In genomic region chr7:82327898-82328297, GRCh38 we compare ENCODE assay signal across 19 cellular contexts.
"Had no signal": no experiment of that assay in that cellular context is flagged by ENCODE, and none has a peak within 500 bp of the region (broad histone marks: within the 10 kb centered on the region; RNA-seq: fewer than 3 reads in every experiment).

No MANE protein-coding gene starts in this region.

- H3K27ac ChIP-seq: HL-60, RWPE1 had no signal

- DNase-seq: KBM-7, MV-4-11, NCI-H1048, NCI-H1105, NCI-H1417, NCI-H1436 treated with DMSO at 0.1 percent for 48 hours, NCI-H1694, NCI-H187 treated with DMSO at 0.1 percent for 48 hours, NCI-H2081, NCI-H2107, NCI-H524, NCI-H69, NCI-H774, SHP77 had no signal

- ATAC-seq: Panc1, SK-N-SH treated with all-trans-retinoic acid at 6 μM for 48 hours had no signal

- FAIRE-seq: HTR-8/SVneo had no signal
